In genomic region chr7:139762886-139763285, GRCh38 we compare ENCODE assay signal across 12 cellular contexts. TPM values are rescaled to one million over a fixed set of nuclear protein-coding genes. Genes with fewer than 3 reads are reported as not detected.
DNase-seq lines count a peak whose midpoint lies in the region; ATAC-seq and TF ChIP-seq lines count a peak whose summit lies in the region.
"Had no signal": no experiment of that assay in that cellular context is flagged by ENCODE, and none has a peak within 500 bp of the region (broad histone marks: within the 10 kb centered on the region; RNA-seq: fewer than 3 reads in every experiment).

No MANE protein-coding gene starts in this region.

- intact Hi-C loops in ovary (cut with DNase I): no loop called here

- no peak for ATAC-seq in activated T-cell treated with anti-CD3 and anti-CD28 coated beads, Interleukin-2, amount 50 U/mL, for 72 hours (replicated peaks in 1 of 2)
- ATAC-seq: left lung, Panc1 had no signal

- H4K20me1 ChIP-seq in hepatocyte (ENCODE audit: insufficient read depth, poor library complexity, severe bottlenecking) (peaks cover 57% of the 10 kb centered on the region), smooth muscle cell (ENCODE audit: low read depth) (peaks cover 83% of the 10 kb centered on the region)

- TF ChIP-seq POLR2A in ovary (IDR thresholded peaks at IDR 0.05): no peak

- no peaks in the 10 kb centered on the region for H3K9me3 Mint-ChIP-seq in activated T-cell treated with anti-CD3 and anti-CD28 coated beads, Interleukin-2, amount 50 U/mL, for 72 hours
- H3K9me3 Mint-ChIP-seq: activated T-helper 2 cell treated with anti-CD3 and anti-CD28 coated beads, Interferon-gamma antibody, Interleukin-2, Interleukin-4, amounts not matched to agents 10 μg/mL and 5 μg/mL and 100 μg/mL, durations not matched to agents 14 hours and 24 hours and 36 hours had no signal

- TF ChIP-seq EP300 in ovary (IDR thresholded peaks at IDR 0.05): no peak

- H3K9ac ChIP-seq in smooth muscle cell (ENCODE audit: low read depth): no peak overlapping the region

- H3K4me2 ChIP-seq in hepatocyte (no peak overlapping the region), smooth muscle cell (peak overlapping the region; percentile 70)

- H2AFZ ChIP-seq in hepatocyte: no peak overlapping the region
- H2AFZ ChIP-seq in smooth muscle cell (ENCODE audit: low read depth): no peak overlapping the region

- peak overlapping the region; percentile 19 for H3K27ac ChIP-seq in brain microvascular endothelial cell
- peak overlapping the region; percentile 35 for H3K27ac ChIP-seq in hepatocyte
- peak overlapping the region; percentile 53 for H3K27ac ChIP-seq in smooth muscle cell (ENCODE audit: low read depth)
- H3K27ac ChIP-seq in ovary: no peak overlapping the region

- WGBS in hepatocyte (ENCODE audit: low lambda C conversion rate, missing lambda C conversion rate): 80% methylated on average over 2 of the region's 2 CpGs
- WGBS in smooth muscle cell (ENCODE audit: low lambda C conversion rate): 30% methylated on average over 2 of the region's 2 CpGs
- 53 to 63% (median 61%) methylated on average over 2 of the region's 2 CpGs for WGBS in ovary, 3 donors

- H3K79me2 ChIP-seq in hepatocyte: peaks cover 100% of the 10 kb centered on the region
- H3K79me2 ChIP-seq in smooth muscle cell (ENCODE audit: low read depth): peaks cover 79% of the 10 kb centered on the region

- H3K4me1 Mint-ChIP-seq in activated T-cell treated with anti-CD3 and anti-CD28 coated beads, Interleukin-2, amount 50 U/mL, for 72 hours (ENCODE audit: low read depth): peaks cover 43% of the 10 kb centered on the region

- no peaks in the 10 kb centered on the region for H3K9me2 ChIP-seq in hepatocyte (replicated peaks; ENCODE audit: insufficient read depth)

- in situ Hi-C loops in brain microvascular endothelial cell (cut with HindIII; ENCODE audit: low pct_ligation_motif_present, low sequenced_read_pairs): no loop called here

- no peak for DNase-seq in activated T-cell treated with anti-CD3 and anti-CD28 coated beads, Interleukin-2, amount 50 U/mL, for 72 hours
- DNase-seq in activated T-cell treated with anti-CD3 and anti-CD28 coated beads, Interleukin-2, amount 50 U/mL, for 1 hour: no peak
- DNase-seq in brain microvascular endothelial cell: peak; percentile 32
- DNase-seq in hepatocyte (ENCODE audit: low spot score): no peak
- DNase-seq in smooth muscle cell (lab: John Stamatoyannopoulos, UW; ENCODE audit: unreplicated experiment): no peak
- no peak for DNase-seq in ovary
- no peak for DNase-seq in NCI-H146 (lab: John Stamatoyannopoulos, UW)
- no peak for DNase-seq in activated gamma-delta T cell (lab: John Stamatoyannopoulos, UW)
- DNase-seq: left lung, NCI-H1930 had no signal

- H3K36me3 Mint-ChIP-seq in activated T-cell treated with anti-CD3 and anti-CD28 coated beads, Interleukin-2, amount 50 U/mL, for 72 hours (ENCODE audit: insufficient read depth in 2 of 2): no peaks in the 10 kb centered on the region

- H3K27me3 Mint-ChIP-seq in activated T-cell treated with anti-CD3 and anti-CD28 coated beads, Interleukin-2, amount 50 U/mL, for 72 hours (ENCODE audit: low read depth): no peaks in the 10 kb centered on the region

- H3K4me1 ChIP-seq in hepatocyte (ENCODE audit: insufficient read depth) (peaks cover 11% of the 10 kb centered on the region), smooth muscle cell (ENCODE audit: low read depth) (no peaks in the 10 kb centered on the region), ovary (ENCODE audit: insufficient read depth) (no peaks in the 10 kb centered on the region)

- H3K4me3 ChIP-seq in brain microvascular endothelial cell (ENCODE audit: low read depth, low read length): no peak overlapping the region
- no peak overlapping the region for H3K4me3 ChIP-seq in hepatocyte
- H3K4me3 ChIP-seq in smooth muscle cell: no peak overlapping the region
- no peak overlapping the region for H3K4me3 ChIP-seq in ovary
- H3K4me3 ChIP-seq: left lung had no signal

- H3F3A ChIP-seq in smooth muscle cell (ENCODE audit: low read depth): no peaks in the 10 kb centered on the region

- H3K27ac Mint-ChIP-seq in activated T-cell treated with anti-CD3 and anti-CD28 coated beads, Interleukin-2, amount 50 U/mL, for 72 hours: peak overlapping the region; percentile 4
- H3K27ac Mint-ChIP-seq: activated T-helper 2 cell treated with anti-CD3 and anti-CD28 coated beads, Interferon-gamma antibody, Interleukin-2, Interleukin-4, amounts not matched to agents 10 μg/mL and 5 μg/mL and 100 μg/mL, durations not matched to agents 14 hours and 24 hours and 36 hours had no signal

- TF ChIP-seq CTCF in brain microvascular endothelial cell (IDR thresholded peaks at IDR 0.05; ENCODE audit: low read depth, low read length, missing control alignments) (no peak), hepatocyte (IDR thresholded peaks at IDR 0.05; ENCODE audit: poor library complexity) (no peak), smooth muscle cell (IDR thresholded peaks at IDR 0.05; ENCODE audit: borderline replicate concordance, insufficient read depth, poor library complexity, severe bottlenecking) (no peak), ovary (IDR thresholded peaks at IDR 0.05) (no peak)

- no peaks in the 10 kb centered on the region for H3K9me3 ChIP-seq in hepatocyte (ENCODE audit: low read depth)
- no peaks in the 10 kb centered on the region for H3K9me3 ChIP-seq in smooth muscle cell (replicated peaks; ENCODE audit: low read depth)
- H3K9me3 ChIP-seq in ovary: no peaks in the 10 kb centered on the region
- H3K9me3 ChIP-seq: left lung had no signal

- H3K36me3 ChIP-seq in brain microvascular endothelial cell (replicated peaks) (no peaks in the 10 kb centered on the region), hepatocyte (replicated peaks; ENCODE audit: insufficient read depth, low read depth) (no peaks in the 10 kb centered on the region), smooth muscle cell (ENCODE audit: low read depth) (no peaks in the 10 kb centered on the region), ovary (no peaks in the 10 kb centered on the region)

- no peak overlapping the region for H3K4me3 Mint-ChIP-seq in activated T-cell treated with anti-CD3 and anti-CD28 coated beads, Interleukin-2, amount 50 U/mL, for 72 hours

- no peaks in the 10 kb centered on the region for H3K27me3 ChIP-seq in brain microvascular endothelial cell (replicated peaks)
- H3K27me3 ChIP-seq in hepatocyte: no peaks in the 10 kb centered on the region
- no peaks in the 10 kb centered on the region for H3K27me3 ChIP-seq in smooth muscle cell (ENCODE audit: low read depth)
- H3K27me3 ChIP-seq in ovary: no peaks in the 10 kb centered on the region
- H3K27me3 ChIP-seq: left lung had no signal

RNA-seq across cellular contexts. Expression of gene HIPK2, which starts 14.9 kb away (rescaled TPM):
- 10 to 100 TPM; 28.7 to 35.4 TPM for total RNA-seq in activated T-cell treated with anti-CD3 and anti-CD28 coated beads, Interleukin-2, amount 50 U/mL, for 72 hours
- total RNA-seq in hepatocyte (18.5 and 22.9 TPM in 2 replicates), smooth muscle cell (7.2 and 11.2 TPM in 2 replicates), ovary (10 to 100 TPM in 6 of 7 donors, 1 to 10 TPM in 1; 9.9 to 38.4 (median 35.1) TPM)
- polyA plus RNA-seq in hepatocyte (12.2 and 18.2 TPM in 2 replicates), smooth muscle cell (3.0 and 7.3 TPM in 2 replicates), ovary (10 to 100 TPM in 1 of 2 donors, 1 to 10 TPM in 1; 7.3 to 14.8 TPM)

Comparison
In these comparisons a context has a peak if more than half of its experiments do, and no peak if none do; other contexts are left out.
1. H3K27ac ChIP-seq: peak in brain microvascular endothelial cell (single experiment), hepatocyte (single experiment) and smooth muscle cell (single experiment); none in ovary (0 of 2).